In the genomic region with DNA sequence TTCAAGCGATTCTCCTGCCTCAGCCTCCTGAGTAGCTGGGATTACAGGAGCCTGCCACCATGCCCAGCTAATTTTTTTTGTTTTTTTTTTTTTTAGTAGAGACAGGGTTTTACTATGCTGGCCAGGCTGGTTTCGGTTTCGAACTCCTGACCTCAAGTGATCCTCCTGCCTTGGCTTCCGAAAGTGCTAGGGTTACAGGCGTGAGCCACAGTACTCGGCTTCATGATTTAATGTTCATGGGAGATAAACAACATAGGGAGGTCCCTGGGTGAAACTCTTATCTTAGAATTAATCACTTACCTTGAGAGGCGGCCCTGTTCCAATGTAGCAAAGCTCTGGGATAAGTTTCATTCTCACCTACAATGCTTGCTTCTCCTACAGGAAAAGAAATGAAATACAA, we compare ENCODE assay signal across 10 cellular contexts. TPM values are rescaled to one million over a fixed set of nuclear protein-coding genes. Genes with fewer than 3 reads are reported as not detected.
DNase-seq lines count a peak whose midpoint lies in the region; ATAC-seq and TF ChIP-seq lines count a peak whose summit lies in the region.
"Had no signal": no experiment of that assay in that cellular context is flagged by ENCODE, and none has a peak within 500 bp of the region (broad histone marks: within the 10 kb centered on the region; RNA-seq: fewer than 3 reads in every experiment).

No MANE protein-coding gene starts in this region.

- H3K4me3 Mint-ChIP-seq in CD4-positive, alpha-beta memory T cell = peak overlapping the region in 6 of 8 donors; percentile 14 to 71 (median 59)
- H3K4me3 Mint-ChIP-seq in T-helper 1 cell treated with Interleukin-12 subunit alpha and Interleukin-12 subunit beta and Interleukin-4 antibody, amounts not matched to agents 30 μg/mL and 1 μg/mL, for 36 hours = no peak overlapping the region

- no peaks in the 10 kb centered on the region for H3K9me3 Mint-ChIP-seq in CD4-positive, alpha-beta memory T cell
- H3K9me3 Mint-ChIP-seq in T-helper 1 cell treated with Interleukin-12 subunit alpha and Interleukin-12 subunit beta and Interleukin-4 antibody, amounts not matched to agents 30 μg/mL and 1 μg/mL, for 36 hours = no peaks in the 10 kb centered on the region

- TF ChIP-seq EP300 in esophagus muscularis mucosa (IDR thresholded peaks at IDR 0.05) = no peak

- ATAC-seq in GM19397 (IDR thresholded peaks at IDR 0.05; ENCODE audit: unreplicated experiment) = peak; percentile 70
- ATAC-seq in HG02970 (IDR thresholded peaks at IDR 0.05; ENCODE audit: low FRiP score, unreplicated experiment) = peak; percentile 90
- ATAC-seq: right cardiac atrium had no signal

- intact Hi-C loops in CD4-positive, alpha-beta memory T cell (cut with micrococcal nuclease) = loop anchor here (2.0 kb wide), 1 partner anchor 13 kb away; no protein-coding TSS in a partner anchor
- intact Hi-C loops in esophagus muscularis mucosa (cut with DNase I) = no loop called here

- H3K9me3 ChIP-seq in CD4-positive, alpha-beta memory T cell (ENCODE audit: control insufficient read depth in 1 of 2, low read length in 2 of 2) = no peaks in the 10 kb centered on the region
- no peaks in the 10 kb centered on the region for H3K9me3 ChIP-seq in esophagus muscularis mucosa

- no peak for TF ChIP-seq CTCF in esophagus muscularis mucosa (IDR thresholded peaks at IDR 0.05)

- 92% methylated on average over 7 of the region's 7 CpGs for WGBS in esophagus muscularis mucosa

- POLR2A ChIA-PET in CD4-positive, alpha-beta memory T cell (lab: Charles Lee; ENCODE audit: partially characterized antibody) = interaction anchor here (1.1 to 1.6 kb wide), 3 partner anchors 8 to 264 kb away, joined by 3 to 4 read pairs (median 3); a partner anchor contains a TSS

- H3K27ac ChIP-seq in CD4-positive, alpha-beta memory T cell (ENCODE audit: low read depth, low read length) = peak overlapping the region; percentile 12
- H3K27ac ChIP-seq in esophagus muscularis mucosa (replicated peaks in 1 of 4) = no peak overlapping the region

- DNase-seq in CD4-positive, alpha-beta memory T cell = peak; percentile 15 to 57 (median 24)
- DNase-seq in cerebellar cortex (ENCODE audit: low spot score) (no peak), NCI-H187 (lab: John Stamatoyannopoulos, UW) (no peak), occipital lobe (lab: John Stamatoyannopoulos, UW) (no peak), esophagus muscularis mucosa (ENCODE audit: extremely low spot score) (no peak)
- DNase-seq: right cardiac atrium had no signal

- H3K27ac Mint-ChIP-seq in CD4-positive, alpha-beta memory T cell = peak overlapping the region; percentile 8 to 91 (median 85)
- H3K27ac Mint-ChIP-seq in T-helper 1 cell treated with Interleukin-12 subunit alpha and Interleukin-12 subunit beta and Interleukin-4 antibody, amounts not matched to agents 30 μg/mL and 1 μg/mL, for 36 hours = peak overlapping the region; percentile 36

- H3K4me3 ChIP-seq in CD4-positive, alpha-beta memory T cell (ENCODE audit: low read length in 2 of 2) = no peak overlapping the region
- H3K4me3 ChIP-seq in esophagus muscularis mucosa = no peak overlapping the region
- H3K4me3 ChIP-seq: lung had no signal

- peaks cover 63% of the 10 kb centered on the region for H3K36me3 ChIP-seq in CD4-positive, alpha-beta memory T cell (ENCODE audit: insufficient read depth, low read length)
- H3K36me3 ChIP-seq in esophagus muscularis mucosa = peaks cover 64 to 96% (median 86%) of the 10 kb centered on the region in 4 donors

- no peaks in the 10 kb centered on the region for H3K4me1 ChIP-seq in CD4-positive, alpha-beta memory T cell (ENCODE audit: insufficient read depth, low read length)
- H3K4me1 ChIP-seq in esophagus muscularis mucosa = no peaks in the 10 kb centered on the region

- CTCF ChIA-PET in CD4-positive, alpha-beta memory T cell (lab: Charles Lee; ENCODE audit: partially characterized antibody) = interaction anchor here (1.9 to 2.9 kb wide), 2 partner anchors 21 to 32 kb away, joined by 5 to 15 read pairs; no protein-coding TSS in a partner anchor

- H3K4me1 Mint-ChIP-seq in CD4-positive, alpha-beta memory T cell = peaks cover 0 to 12% (median 4%) of the 10 kb centered on the region in 4 donors
- peaks cover 6% of the 10 kb centered on the region for H3K4me1 Mint-ChIP-seq in T-helper 1 cell treated with Interleukin-12 subunit alpha and Interleukin-12 subunit beta and Interleukin-4 antibody, amounts not matched to agents 30 μg/mL and 1 μg/mL, for 36 hours (ENCODE audit: low read depth)

- no peaks in the 10 kb centered on the region for H3K27me3 Mint-ChIP-seq in CD4-positive, alpha-beta memory T cell
- no peaks in the 10 kb centered on the region for H3K27me3 Mint-ChIP-seq in T-helper 1 cell treated with Interleukin-12 subunit alpha and Interleukin-12 subunit beta and Interleukin-4 antibody, amounts not matched to agents 30 μg/mL and 1 μg/mL, for 36 hours (ENCODE audit: low read depth)

- no peak for TF ChIP-seq POLR2A in esophagus muscularis mucosa (IDR thresholded peaks at IDR 0.05; ENCODE audit: low read depth)

- H3K36me3 Mint-ChIP-seq in CD4-positive, alpha-beta memory T cell = peaks cover 54 to 68% of the 10 kb centered on the region in 2 donors
- H3K36me3 Mint-ChIP-seq in T-helper 1 cell treated with Interleukin-12 subunit alpha and Interleukin-12 subunit beta and Interleukin-4 antibody, amounts not matched to agents 30 μg/mL and 1 μg/mL, for 36 hours (ENCODE audit: low read depth) = peaks cover 44% of the 10 kb centered on the region

- no peaks in the 10 kb centered on the region for H3K27me3 ChIP-seq in CD4-positive, alpha-beta memory T cell (ENCODE audit: insufficient read depth, low read length)
- H3K27me3 ChIP-seq in esophagus muscularis mucosa = no peaks in the 10 kb centered on the region

RNA-seq across cellular contexts. Expression of a gene that starts 48.3 kb away (rescaled TPM):
- 10 to 100 TPM; 65.7 TPM for total RNA-seq in CD4-positive, alpha-beta memory T cell
- 10 to 100 TPM; 18.4 to 30.2 TPM for polyA plus RNA-seq in CD4-positive, alpha-beta memory T cell
- total RNA-seq in occipital lobe (72.8 TPM), esophagus muscularis mucosa (10 to 100 TPM; 54.2 to 64.2 (median 55.6) TPM)

Comparison
In these comparisons a context has a peak if more than half of its experiments do, and no peak if none do; other contexts are left out.
1. DNase-seq: peak in CD4-positive, alpha-beta memory T cell (5 of 5); none in cerebellar cortex (single experiment), NCI-H187 (0 of 2), occipital lobe (single experiment) and esophagus muscularis mucosa (single experiment).